15 cellular contexts compared by ENCODE assay signal in the genomic region with DNA sequence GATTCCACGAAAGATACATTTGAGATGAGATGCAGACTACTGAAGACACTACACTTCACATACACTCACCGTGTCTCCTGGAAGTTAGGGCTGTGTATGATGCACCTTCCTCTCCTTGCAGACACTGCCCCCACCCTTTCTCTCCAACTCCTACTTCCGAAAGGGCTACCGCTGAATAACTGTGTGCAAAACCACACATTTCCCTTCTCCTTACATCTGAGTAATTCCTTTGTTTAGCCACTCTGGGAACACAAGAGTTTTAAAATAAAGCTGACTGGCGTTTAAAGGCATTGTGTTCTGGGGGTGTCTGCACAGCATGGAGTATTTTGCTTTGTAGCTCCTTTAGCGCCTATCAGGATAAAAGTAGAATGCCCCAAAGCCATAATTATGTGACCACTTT.
DNase-seq lines count a peak whose midpoint lies in the region; ATAC-seq and TF ChIP-seq lines count a peak whose summit lies in the region.
"Had no signal": no experiment of that assay in that cellular context is flagged by ENCODE, and none has a peak within 500 bp of the region (broad histone marks: within the 10 kb centered on the region; RNA-seq: fewer than 3 reads in every experiment).

No MANE protein-coding gene starts in this region.

- H3K36me3 Mint-ChIP-seq in CD4-positive, CD25-positive, alpha-beta regulatory T cell, result peaks cover 62% of the 10 kb centered on the region
- H3K36me3 Mint-ChIP-seq in naive thymus-derived CD8-positive, alpha-beta T cell, result peaks cover 18 to 93% (median 48%) of the 10 kb centered on the region in 3 donors
- H3K36me3 Mint-ChIP-seq in stimulated activated memory B cell treated with anti-CD40 and anti-IgM and Interleukin-4, amounts not matched to agents 10 μg/mL and 1 μg/mL and 100 μg/mL, for 72 hours, result peaks cover 53% of the 10 kb centered on the region

- H3K9me3 ChIP-seq in CD4-positive, CD25-positive, alpha-beta regulatory T cell (ENCODE audit: control insufficient read depth in 2 of 2, low read length in 2 of 2), result no peaks in the 10 kb centered on the region
- H3K9me3 ChIP-seq in HUES48 (ENCODE audit: control insufficient read depth, insufficient read depth, low read length), result no peaks in the 10 kb centered on the region
- no peaks in the 10 kb centered on the region for H3K9me3 ChIP-seq in Peyer's patch

- no peaks in the 10 kb centered on the region for H3K9me3 Mint-ChIP-seq in CD4-positive, CD25-positive, alpha-beta regulatory T cell
- no peaks in the 10 kb centered on the region for H3K9me3 Mint-ChIP-seq in naive thymus-derived CD8-positive, alpha-beta T cell
- H3K9me3 Mint-ChIP-seq in stimulated activated memory B cell treated with anti-CD40 and anti-IgM and Interleukin-4, amounts not matched to agents 10 μg/mL and 1 μg/mL and 100 μg/mL, for 72 hours, result no peaks in the 10 kb centered on the region

- no peak for ATAC-seq in CD4-positive, CD25-positive, alpha-beta regulatory T cell (ENCODE audit: low read depth in 2 of 2)
- no peak for ATAC-seq in naive thymus-derived CD8-positive, alpha-beta T cell
- ATAC-seq in stimulated activated memory B cell treated with anti-CD40 and anti-IgM and Interleukin-4, amounts not matched to agents 10 μg/mL and 1 μg/mL and 100 μg/mL, for 72 hours, result no peak
- ATAC-seq: SK-N-SH treated with all-trans-retinoic acid at 6 μM for 48 hours had no signal

- peaks cover 91% of the 10 kb centered on the region for H3K36me3 ChIP-seq in CD4-positive, CD25-positive, alpha-beta regulatory T cell (ENCODE audit: control insufficient read depth, insufficient read depth, low read length)
- H3K36me3 ChIP-seq in HUES48 (ENCODE audit: control insufficient read depth, insufficient read depth, low read length) (peaks cover 30% of the 10 kb centered on the region), Peyer's patch (peaks cover 0 to 90% (median 0%) of the 10 kb centered on the region in 3 donors)

- H3K27ac Mint-ChIP-seq in CD4-positive, CD25-positive, alpha-beta regulatory T cell, result peak overlapping the region; percentile 23 to 86 (median 38)
- H3K27ac Mint-ChIP-seq in naive thymus-derived CD8-positive, alpha-beta T cell, result peak overlapping the region in 9 of 10 donors; percentile 24 to 80 (median 54)
- no peak overlapping the region for H3K27ac Mint-ChIP-seq in stimulated activated memory B cell treated with anti-CD40 and anti-IgM and Interleukin-4, amounts not matched to agents 10 μg/mL and 1 μg/mL and 100 μg/mL, for 72 hours

- no peak overlapping the region for H3K4me3 ChIP-seq in CD4-positive, CD25-positive, alpha-beta regulatory T cell (ENCODE audit: low read depth, low read length)
- H3K4me3 ChIP-seq in HUES48 (ENCODE audit: low read depth, low read length), result no peak overlapping the region
- H3K4me3 ChIP-seq in Peyer's patch, result no peak overlapping the region
- H3K4me3 ChIP-seq: GM23248, lung, smooth muscle cell had no signal

- TF ChIP-seq CTCF in Peyer's patch (IDR thresholded peaks at IDR 0.05), result no peak

- H3K4me1 Mint-ChIP-seq in CD4-positive, CD25-positive, alpha-beta regulatory T cell, result peaks cover 10 to 18% (median 13%) of the 10 kb centered on the region in 4 donors
- peaks cover 0 to 13% (median 6%) of the 10 kb centered on the region in 4 donors for H3K4me1 Mint-ChIP-seq in naive thymus-derived CD8-positive, alpha-beta T cell
- no peaks in the 10 kb centered on the region for H3K4me1 Mint-ChIP-seq in stimulated activated memory B cell treated with anti-CD40 and anti-IgM and Interleukin-4, amounts not matched to agents 10 μg/mL and 1 μg/mL and 100 μg/mL, for 72 hours

- H3K27ac ChIP-seq in CD4-positive, CD25-positive, alpha-beta regulatory T cell (ENCODE audit: insufficient read depth, low read length, poor library complexity, severe bottlenecking), result no peak overlapping the region
- H3K27ac ChIP-seq in HUES48 (ENCODE audit: low read depth, low read length) (peak overlapping the region; percentile 59), Peyer's patch (no peak overlapping the region)
- H3K27ac ChIP-seq: GM23248 had no signal

- H3K4me1 ChIP-seq in CD4-positive, CD25-positive, alpha-beta regulatory T cell (ENCODE audit: control insufficient read depth, insufficient read depth, low read length, poor library complexity, severe bottlenecking), result no peaks in the 10 kb centered on the region
- H3K4me1 ChIP-seq in HUES48 (ENCODE audit: control insufficient read depth, insufficient read depth, low read length), result peaks cover 24% of the 10 kb centered on the region
- H3K4me1 ChIP-seq in Peyer's patch, result no peaks in the 10 kb centered on the region

- H3K27me3 Mint-ChIP-seq in CD4-positive, CD25-positive, alpha-beta regulatory T cell, result no peaks in the 10 kb centered on the region
- H3K27me3 Mint-ChIP-seq in naive thymus-derived CD8-positive, alpha-beta T cell, result no peaks in the 10 kb centered on the region
- no peaks in the 10 kb centered on the region for H3K27me3 Mint-ChIP-seq in stimulated activated memory B cell treated with anti-CD40 and anti-IgM and Interleukin-4, amounts not matched to agents 10 μg/mL and 1 μg/mL and 100 μg/mL, for 72 hours

- H3K9ac ChIP-seq in HUES48 (ENCODE audit: low read depth, low read length), result no peak overlapping the region
- H3K9ac ChIP-seq: GM23248 had no signal

- no peak for TF ChIP-seq POLR2A in Peyer's patch (IDR thresholded peaks at IDR 0.05)

- no peak for DNase-seq in CD4-positive, CD25-positive, alpha-beta regulatory T cell
- DNase-seq in astrocyte of the hippocampus (ENCODE audit: low read depth, low spot score) (peak; percentile 87), DMS 273 treated with DMSO at 0.1 percent for 48 hours (lab: John Stamatoyannopoulos, UW) (no peak), Peyer's patch (no peak)
- no peak for DNase-seq in naive thymus-derived CD8-positive, alpha-beta T cell
- DNase-seq in effector CD8-positive, alpha-beta T cell (lab: John Stamatoyannopoulos, UW), result no peak
- DNase-seq: DMS53, GM23248, IMR-90, NCI-H446 treated with DMSO at 0.1 percent for 48 hours had no signal

- POLR2A ChIA-PET in naive thymus-derived CD8-positive, alpha-beta T cell (lab: Charles Lee), result no interaction called here

- no peaks in the 10 kb centered on the region for H3K27me3 ChIP-seq in CD4-positive, CD25-positive, alpha-beta regulatory T cell (ENCODE audit: control insufficient read depth, insufficient read depth, low read length)
- H3K27me3 ChIP-seq in HUES48 (ENCODE audit: control insufficient read depth, insufficient read depth, low read length) (no peaks in the 10 kb centered on the region), Peyer's patch (no peaks in the 10 kb centered on the region)

- no peak overlapping the region for H3K4me3 Mint-ChIP-seq in CD4-positive, CD25-positive, alpha-beta regulatory T cell
- H3K4me3 Mint-ChIP-seq in naive thymus-derived CD8-positive, alpha-beta T cell, result no peak overlapping the region
- H3K4me3 Mint-ChIP-seq in stimulated activated memory B cell treated with anti-CD40 and anti-IgM and Interleukin-4, amounts not matched to agents 10 μg/mL and 1 μg/mL and 100 μg/mL, for 72 hours, result no peak overlapping the region
